Comparison of ENCODE assay signal across 11 cellular contexts in genomic region chr18:12283256-12283655, GRCh38. TPM values are rescaled to one million over a fixed set of nuclear protein-coding genes. Genes with fewer than 3 reads are reported as not detected.
DNase-seq lines count a peak whose midpoint lies in the region; ATAC-seq and TF ChIP-seq lines count a peak whose summit lies in the region.
"Had no signal": no experiment of that assay in that cellular context is flagged by ENCODE, and none has a peak within 500 bp of the region (broad histone marks: within the 10 kb centered on the region; RNA-seq: fewer than 3 reads in every experiment).

No MANE protein-coding gene starts in this region.

- H3K9me3 ChIP-seq in MM.1S (replicated peaks; ENCODE audit: insufficient read depth, low read length) (no peaks in the 10 kb centered on the region), adrenal gland (replicated peaks in 1 of 3) (no peaks in the 10 kb centered on the region)

- H3K4me3 ChIP-seq in brain microvascular endothelial cell (ENCODE audit: low read depth, low read length) (no peak overlapping the region), mesendoderm (ENCODE audit: low read length) (no peak overlapping the region), MM.1S (ENCODE audit: low read length) (no peak overlapping the region), adrenal gland (no peak overlapping the region)

- H4K20me1 ChIP-seq in MM.1S (ENCODE audit: insufficient read depth, low read length), result no peaks in the 10 kb centered on the region

- H3K56ac ChIP-seq in mesendoderm (ENCODE audit: low read length), result peak overlapping the region; percentile 19

- no peak overlapping the region for H4K5ac ChIP-seq in mesendoderm (ENCODE audit: low read length)

- no peak overlapping the region for H2BK15ac ChIP-seq in mesendoderm (replicated peaks; ENCODE audit: low read depth)

- H3F3A ChIP-seq in MM.1S (ENCODE audit: insufficient read depth, low read length), result no peaks in the 10 kb centered on the region

- WGBS in mesendoderm (ENCODE audit: extremely low coverage, insufficient coverage, low lambda C conversion rate), result no CpG with 5 or more reads among the region's 6 CpGs
- 67 to 73% (median 70%) methylated on average over 4 to 6 of the region's 6 CpGs for WGBS in adrenal gland, 4 donors

- intact Hi-C loops in adrenal gland (cut with DNase I), result no loop called here

- TF ChIP-seq CTCF in brain microvascular endothelial cell (IDR thresholded peaks at IDR 0.05; ENCODE audit: low read depth, low read length, missing control alignments), result peak; percentile 64
- no peak for TF ChIP-seq CTCF in MM.1S (IDR thresholded peaks at IDR 0.05; ENCODE audit: low read length)
- no peak for TF ChIP-seq CTCF in adrenal gland (IDR thresholded peaks at IDR 0.05)

- no peaks in the 10 kb centered on the region for H3K27me3 ChIP-seq in brain microvascular endothelial cell (replicated peaks)
- H3K27me3 ChIP-seq in mesendoderm (ENCODE audit: insufficient read depth, low read length, poor library complexity), result no peaks in the 10 kb centered on the region
- no peaks in the 10 kb centered on the region for H3K27me3 ChIP-seq in MM.1S (replicated peaks; ENCODE audit: insufficient read depth, low read length)
- H3K27me3 ChIP-seq in adrenal gland, result peaks cover 3% of the 10 kb centered on the region

- H3K4ac ChIP-seq in mesendoderm (ENCODE audit: low read depth, low read length), result no peak overlapping the region

- no peak for TF ChIP-seq POLR2A in adrenal gland (IDR thresholded peaks at IDR 0.05)

- H3K9ac ChIP-seq in mesendoderm (ENCODE audit: low read length), result no peak overlapping the region
- no peak overlapping the region for H3K9ac ChIP-seq in MM.1S (ENCODE audit: low read length)

- H3K4me2 ChIP-seq in mesendoderm (ENCODE audit: low read length) (no peak overlapping the region), MM.1S (ENCODE audit: low read depth, low read length) (no peak overlapping the region)

- H3K79me2 ChIP-seq in mesendoderm (ENCODE audit: control insufficient read depth, insufficient read depth, low read length) (no peaks in the 10 kb centered on the region), MM.1S (ENCODE audit: low read length) (no peaks in the 10 kb centered on the region)

- H2AFZ ChIP-seq in MM.1S (ENCODE audit: low read length), result no peak overlapping the region

- no peak overlapping the region for H3K18ac ChIP-seq in mesendoderm (ENCODE audit: low read length)

- no peak overlapping the region for H2AK5ac ChIP-seq in mesendoderm (ENCODE audit: low read length)

- H3K79me1 ChIP-seq in mesendoderm (ENCODE audit: low read length), result no peaks in the 10 kb centered on the region

- H3K4me1 ChIP-seq in mesendoderm (ENCODE audit: control insufficient read depth, low read depth, low read length), result peaks cover 3% of the 10 kb centered on the region
- peaks cover 1% of the 10 kb centered on the region; the same call in 1 of the 2 replicates for H3K4me1 ChIP-seq in MM.1S (ENCODE audit: low read length)
- peaks cover 0 to 9% of the 10 kb centered on the region in 2 donors for H3K4me1 ChIP-seq in adrenal gland (replicated peaks in 1 of 2)

- H3K23ac ChIP-seq in mesendoderm (ENCODE audit: low read length), result no peak overlapping the region

- H3K27ac ChIP-seq in brain microvascular endothelial cell, result peak overlapping the region; percentile 90
- H3K27ac ChIP-seq in mesendoderm (ENCODE audit: low read depth, low read length), result no peak overlapping the region
- H3K27ac ChIP-seq in MM.1S (ENCODE audit: low read length), result no peak overlapping the region
- H3K27ac ChIP-seq in adrenal gland, result no peak overlapping the region

- DNase-seq in EH (ENCODE audit: low read depth) (peak; percentile 59), Kasumi-1 (lab: John Stamatoyannopoulos, UW) (peak; percentile 26 to 35), brain microvascular endothelial cell (peak; percentile 54), mesendoderm (peak; percentile 58), MM.1S (no peak), adrenal gland (no peak)
- DNase-seq: activated gamma-delta T cell treated with Interleukin-2 at 50 U/mL for 16 hours, midbrain had no signal

- H2BK5ac ChIP-seq in mesendoderm (ENCODE audit: low read length), result no peak overlapping the region

- in situ Hi-C loops in brain microvascular endothelial cell (cut with HindIII; ENCODE audit: low pct_ligation_motif_present, low sequenced_read_pairs), result no loop called here

- no peaks in the 10 kb centered on the region for H3K9me2 ChIP-seq in MM.1S (replicated peaks; ENCODE audit: insufficient read depth, low read length)

- no peaks in the 10 kb centered on the region for H3K36me3 ChIP-seq in brain microvascular endothelial cell (replicated peaks)
- no peaks in the 10 kb centered on the region for H3K36me3 ChIP-seq in mesendoderm (ENCODE audit: control insufficient read depth, insufficient read depth, low read length)
- no peaks in the 10 kb centered on the region for H3K36me3 ChIP-seq in MM.1S (replicated peaks; ENCODE audit: insufficient read depth, low read length)
- H3K36me3 ChIP-seq in adrenal gland (replicated peaks in 1 of 2), result no peaks in the 10 kb centered on the region

- H2BK120ac ChIP-seq in mesendoderm (ENCODE audit: low read depth, low read length), result no peak overlapping the region

- H4K8ac ChIP-seq in mesendoderm (ENCODE audit: low read depth, low read length), result no peak overlapping the region

- ATAC-seq in HG03097 (IDR thresholded peaks at IDR 0.05; ENCODE audit: low FRiP score, unreplicated experiment) (no peak), HG03565 (IDR thresholded peaks at IDR 0.05; ENCODE audit: unreplicated experiment) (no peak)

RNA-seq across cellular contexts. Expression of gene TUBB6, which starts 24.8 kb away (rescaled TPM):
- polyA plus RNA-seq in mesendoderm (2013, experiment 1 of 2), result 142 TPM
- 147 TPM for polyA plus RNA-seq in mesendoderm (2013, experiment 2 of 2)
- total RNA-seq in adrenal gland, result 10 to 100 TPM; 15.7 to 90.8 (median 39.5) TPM
- polyA plus RNA-seq in adrenal gland, result 10 to 100 TPM; 26.6 to 82.9 (median 46.5) TPM

RNA-seq across cellular contexts. Expression of gene CIDEA, which starts 29.1 kb away (rescaled TPM):
- 0.46 TPM for polyA plus RNA-seq in mesendoderm (2013, experiment 1 of 2)
- 0.42 TPM for polyA plus RNA-seq in mesendoderm (2013, experiment 2 of 2)
- 1 to 10 TPM in 3 of 8 donors, under 1 TPM in 3, not detected in 2; 0.23 to 1.2 (median 0.98) TPM for total RNA-seq in adrenal gland
- 10 to 100 TPM in 1 of 3 donors, under 1 TPM in 2; 0.33 to 18.5 (median 0.80) TPM for polyA plus RNA-seq in adrenal gland
- total RNA-seq: NCI-H460 had no signal

Comparison
In these comparisons a context has a peak if more than half of its experiments do, and no peak if none do; other contexts are left out.
1. DNase-seq: peak in EH (single experiment), Kasumi-1 (2 of 2), brain microvascular endothelial cell (single experiment) and mesendoderm (single experiment); none in MM.1S (single experiment) and adrenal gland (0 of 7).